Comparison of ENCODE assay signal across 1 cellular context in genomic region chr20:50412069-50412468, GRCh38.
TF ChIP-seq lines count a peak whose summit lies in the region.

No MANE protein-coding gene starts in this region.

TF ChIP-seq in H1, 55 proteins besides CTCF, POLR2A, EP300 and RAD21:
- TF ChIP-seq E2F6 (IDR thresholded peaks at IDR 0.05) (peak; percentile 27; the same call in 1 of the 2 replicates), RFX5 (IDR thresholded peaks at IDR 0.05; ENCODE audit: borderline replicate concordance, low read depth, low read length) (no peak)
TF ChIP-seq in H1: peak in this region for 1.
